ENCODE assay signal across 27 cellular contexts in the genomic region with DNA sequence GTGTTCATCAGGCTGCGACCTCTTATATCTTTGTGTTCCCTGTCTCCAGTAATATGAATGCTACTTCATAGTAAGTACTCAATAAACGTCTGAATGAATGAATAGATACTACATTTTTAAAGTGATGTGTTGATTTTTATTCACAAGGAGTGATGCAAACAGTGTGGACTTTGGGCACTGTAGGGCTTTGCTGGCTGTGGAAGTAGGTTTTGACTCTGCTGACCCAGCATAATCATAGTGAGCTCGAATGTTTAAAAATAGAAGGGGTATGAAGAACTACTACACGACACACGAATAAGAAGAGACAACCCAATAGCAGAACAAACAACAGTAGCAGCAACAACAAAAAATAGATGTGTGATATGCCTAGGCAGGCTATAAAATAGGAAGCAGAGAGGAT.
"Had no signal": no experiment of that assay in that cellular context is flagged by ENCODE, and none has a peak within 500 bp of the region (broad histone marks: within the 10 kb centered on the region; RNA-seq: fewer than 3 reads in every experiment).

No MANE protein-coding gene starts in this region.

- DNase-seq: natural killer cell; occipital lobe; ovary; posterior cingulate gyrus; psoas muscle; right cardiac atrium; spleen; stimulated activated CD4-positive, alpha-beta T cell treated with anti-CD3 and anti-CD28 coated beads, Interleukin-12 subunit alpha, Interleukin-12 subunit beta, amount 100 ng/mL, for 4 hours; stimulated activated CD4-positive, alpha-beta T cell treated with anti-CD3 and anti-CD28 coated beads, Interleukin-1b, Interleukin-23, amount 100 ng/mL, for 48 hours; stimulated activated CD4-positive, alpha-beta T cell treated with anti-CD3 and anti-CD28 coated beads, Interleukin-4, amount 100 ng/mL, for 1 hour; stimulated activated CD4-positive, alpha-beta T cell treated with anti-CD3 and anti-CD28 coated beads, Interleukin-4, amount 100 ng/mL, for 4 hours; stimulated activated CD8-positive, alpha-beta memory T cell treated with anti-CD3 and anti-CD28 coated beads, Interleukin-4, amount 100 ng/mL, for 48 hours; stimulated activated naive CD4-positive, alpha-beta T cell; stimulated activated naive CD8-positive, alpha-beta T cell treated with anti-CD3 and anti-CD28 coated beads, Interleukin-15, amount 100 ng/mL, for 72 hours; stimulated activated naive CD8-positive, alpha-beta T cell treated with anti-CD3 and anti-CD28 coated beads, Interleukin-15, Interleukin-2, amounts not matched to agents 100 U/mL and 50 U/mL, for 24 hours; testis; tibial artery; transverse colon; upper lobe of right lung; uterus had no signal

- H3K9ac ChIP-seq: neural progenitor cell, parathyroid adenoma had no signal

- H3K4me2 ChIP-seq: neural progenitor cell, smooth muscle cell had no signal

- H3K36me3 ChIP-seq: neural progenitor cell, ovary, spleen, suprapubic skin, tibial artery, transverse colon, upper lobe of right lung, uterus had no signal

- H3K4me1 ChIP-seq: neural progenitor cell, parathyroid adenoma, psoas muscle, spleen, suprapubic skin, testis, tibial artery, transverse colon, upper lobe of right lung, uterus had no signal

- H3K27ac ChIP-seq: neural progenitor cell, ovary, parathyroid adenoma, psoas muscle, skin epidermis, spleen, suprapubic skin, testis, tibial artery, transverse colon, upper lobe of right lung, uterus had no signal

- H3K4me3 ChIP-seq: neural progenitor cell, ovary, psoas muscle, skin epidermis, smooth muscle cell, spleen, suprapubic skin, testis, tibial artery, transverse colon, upper lobe of right lung, uterus had no signal

- H3K9me3 ChIP-seq: ovary, psoas muscle, testis, upper lobe of right lung, uterus had no signal

- H3K27me3 ChIP-seq: neural progenitor cell, ovary, spleen, suprapubic skin, testis, tibial artery, transverse colon, upper lobe of right lung, uterus had no signal

- ATAC-seq: natural killer cell; psoas muscle; right cardiac atrium; sciatic nerve; stimulated activated memory B cell treated with anti-CD40 and anti-IgM and Interleukin-4, amounts not matched to agents 10 μg/mL and 1 μg/mL and 100 μg/mL, for 72 hours; stimulated activated naive CD8-positive, alpha-beta T cell treated with anti-CD3 and anti-CD28 coated beads, Interleukin-15, amount 100 ng/mL, for 72 hours; stimulated activated naive CD8-positive, alpha-beta T cell treated with anti-CD3 and anti-CD28 coated beads, Interleukin-15, Interleukin-2, amounts not matched to agents 100 U/mL and 50 U/mL, for 24 hours; upper lobe of right lung had no signal
